ENCODE assay signal across 1 cellular context in genomic region chr5:174645677-174646076, GRCh38.
TF ChIP-seq lines count a peak whose summit lies in the region.

No MANE protein-coding gene starts in this region.

TF ChIP-seq in HEK293, 187 proteins besides CTCF, POLR2A, EP300 and RAD21 (continued from another document):
- TF ChIP-seq ZNF280D (tag by site-specific recombination; IDR thresholded peaks at IDR 0.05) (peak; percentile 80; the same call in 1 of the 2 replicates), GLIS2 (tag by site-specific recombination; IDR thresholded peaks at IDR 0.05) (no peak)
